In genomic region chr16:13112639-13113038, GRCh38 we compare ENCODE assay signal across 21 cellular contexts.
"Had no signal": no experiment of that assay in that cellular context is flagged by ENCODE, and none has a peak within 500 bp of the region (broad histone marks: within the 10 kb centered on the region; RNA-seq: fewer than 3 reads in every experiment).

No MANE protein-coding gene starts in this region.

- H3K36me3 Mint-ChIP-seq: activated naive CD4-positive, alpha-beta T cell treated with anti-CD3 and anti-CD28 coated beads, Interleukin-2, amount 50 U/mL, for 24 hours; natural killer cell had no signal

- ATAC-seq: esophagus mucosa; gastroesophageal sphincter; heart right ventricle; mucosa of descending colon; natural killer cell; stimulated activated naive CD8-positive, alpha-beta T cell treated with anti-CD3 and anti-CD28 coated beads, Interleukin-15, Interleukin-2, amounts not matched to agents 100 U/mL and 50 U/mL, for 24 hours had no signal

- H3K9me3 Mint-ChIP-seq: activated naive CD4-positive, alpha-beta T cell treated with anti-CD3 and anti-CD28 coated beads, Interleukin-2, amount 50 U/mL, for 24 hours; dendritic cell treated with granulocyte-macrophage colony-stimulating factor and Interleukin-4, amounts not matched to agents 40 ng/mL and 50 ng/mL, for 4 days had no signal

- H3K4me1 ChIP-seq: adrenal gland, heart right ventricle, left ventricle myocardium inferior, vagina had no signal

- H3K4me1 Mint-ChIP-seq: activated CD4-positive, alpha-beta T cell treated with anti-CD3 and anti-CD28 coated beads, Interleukin-2, amount 10 ng/mL, durations not matched to agents 24 days and 14 days; activated naive CD4-positive, alpha-beta T cell treated with anti-CD3 and anti-CD28 coated beads, Interleukin-2, amount 50 U/mL, for 24 hours; natural killer cell had no signal

- H3K27ac ChIP-seq: adrenal gland, heart right ventricle, left ventricle myocardium inferior, vagina had no signal

- H3K9me3 ChIP-seq: adrenal gland, gastroesophageal sphincter, heart right ventricle, tibial nerve, vagina had no signal

- H3K4me3 ChIP-seq: adrenal gland, gastroesophageal sphincter, heart right ventricle, left ventricle myocardium inferior, mucosa of descending colon, tibial nerve, vagina had no signal

- H3K36me3 ChIP-seq: adrenal gland, gastroesophageal sphincter, heart right ventricle, left ventricle myocardium inferior, tibial nerve, vagina had no signal

- H3K27ac Mint-ChIP-seq: activated CD4-positive, alpha-beta T cell treated with anti-CD3 and anti-CD28 coated beads, Interleukin-2, amount 10 ng/mL, durations not matched to agents 24 days and 14 days; activated naive CD4-positive, alpha-beta T cell treated with anti-CD3 and anti-CD28 coated beads, Interleukin-2, amount 50 U/mL, for 24 hours; dendritic cell treated with granulocyte-macrophage colony-stimulating factor and Interleukin-4, amounts not matched to agents 40 ng/mL and 50 ng/mL, for 4 days; natural killer cell had no signal

- H3K4me3 Mint-ChIP-seq: activated CD4-positive, alpha-beta T cell treated with anti-CD3 and anti-CD28 coated beads, Interleukin-2, amount 10 ng/mL, durations not matched to agents 24 days and 14 days; activated naive CD4-positive, alpha-beta T cell treated with anti-CD3 and anti-CD28 coated beads, Interleukin-2, amount 50 U/mL, for 24 hours; dendritic cell treated with granulocyte-macrophage colony-stimulating factor and Interleukin-4, amounts not matched to agents 40 ng/mL and 50 ng/mL, for 4 days; natural killer cell had no signal

- H3K27me3 Mint-ChIP-seq: activated CD4-positive, alpha-beta T cell treated with anti-CD3 and anti-CD28 coated beads, Interleukin-2, amount 10 ng/mL, durations not matched to agents 24 days and 14 days; activated naive CD4-positive, alpha-beta T cell treated with anti-CD3 and anti-CD28 coated beads, Interleukin-2, amount 50 U/mL, for 24 hours; dendritic cell treated with granulocyte-macrophage colony-stimulating factor and Interleukin-4, amounts not matched to agents 40 ng/mL and 50 ng/mL, for 4 days had no signal

- DNase-seq: activated CD4-positive, alpha-beta T cell treated with anti-CD3 and anti-CD28 coated beads, Interleukin-2, amount 10 ng/mL, durations not matched to agents 24 days and 14 days; activated CD8-positive, alpha-beta memory T cell treated with anti-CD3 and anti-CD28 coated beads, Interleukin-2, amount 50 U/mL, for 4 hours; activated effector memory CD4-positive, alpha-beta T cell treated with anti-CD3 and anti-CD28 coated beads, Interleukin-2, amount 50 U/mL, for 16 hours; activated T-cell treated with anti-CD3 and anti-CD28 coated beads, Interleukin-2, amount 50 U/mL, for 48 hours; adrenal gland; effector CD8-positive, alpha-beta T cell; heart right ventricle; left ventricle myocardium inferior; mucosa of descending colon; natural killer cell; nucleus accumbens; stimulated activated CD4-positive, alpha-beta T cell treated with anti-CD3 and anti-CD28 coated beads, Interleukin-2, amount 100 ng/mL, for 24 hours; stimulated activated naive CD8-positive, alpha-beta T cell treated with anti-CD3 and anti-CD28 coated beads, Interleukin-15, Interleukin-2, amounts not matched to agents 100 U/mL and 50 U/mL, for 24 hours; substantia nigra; T1000 had no signal

- H3K27me3 ChIP-seq: adrenal gland, gastroesophageal sphincter, tibial nerve, vagina had no signal
